Comparison of ENCODE assay signal across 8 cellular contexts in the genomic region with DNA sequence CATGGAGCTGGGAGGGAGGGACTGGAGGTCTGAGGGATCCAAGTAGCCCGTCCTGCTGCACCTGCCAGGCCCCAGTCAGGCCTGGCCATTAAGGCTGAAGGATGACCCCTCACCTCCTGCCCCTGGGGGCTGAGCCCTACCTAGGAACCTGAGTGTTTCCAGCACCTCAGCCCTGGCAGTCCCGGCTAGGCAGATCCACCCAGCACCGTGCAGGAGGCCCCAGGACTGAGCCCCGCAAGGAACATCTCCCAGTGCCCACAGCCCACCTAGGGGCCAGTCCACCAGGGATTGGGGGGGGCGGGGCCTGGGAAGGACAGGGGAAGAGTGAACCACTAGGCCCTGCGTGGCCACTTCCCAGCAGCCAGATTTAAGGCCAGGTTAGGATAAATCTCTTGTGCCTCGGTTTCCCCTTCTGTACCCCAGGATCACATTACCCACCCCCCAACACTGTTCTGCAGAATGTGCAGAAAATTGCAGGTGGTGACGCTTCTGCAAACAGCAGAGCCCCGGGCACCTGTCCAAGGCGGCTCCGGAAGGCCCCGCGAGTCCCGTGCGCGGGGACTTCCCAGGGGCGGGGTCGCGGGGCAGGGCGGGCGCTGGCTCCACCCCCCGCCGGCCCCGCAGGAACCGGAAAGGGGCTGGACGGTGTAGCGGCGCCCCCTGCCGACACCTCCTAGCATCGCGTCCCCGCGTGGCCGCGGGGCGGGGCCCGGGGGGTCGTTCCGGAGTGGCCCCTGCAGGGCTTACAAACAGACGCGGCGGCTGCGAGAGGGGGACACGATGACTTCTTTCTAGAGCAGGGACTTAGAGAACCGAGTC. TPM values are rescaled to one million over a fixed set of nuclear protein-coding genes. Genes with fewer than 3 reads are reported as not detected.
DNase-seq lines count a peak whose midpoint lies in the region; ATAC-seq and TF ChIP-seq lines count a peak whose summit lies in the region.

No MANE protein-coding gene starts in this region.

- TF ChIP-seq CTCF in GM06990 (IDR thresholded peaks at IDR 0.05; ENCODE audit: insufficient read depth, low read length, poor library complexity, severe bottlenecking) (peak; percentile 75), H9 (conservative IDR thresholded peaks at IDR 0.05) (peak; percentile 99), adrenal gland (IDR thresholded peaks at IDR 0.05) (peak; percentile 78 to 99 (median 97)), retinal pigment epithelial cell (conservative IDR thresholded peaks at IDR 0.05; ENCODE audit: low read depth, low read length) (peak; percentile 77)

- no peak overlapping the region; a peak in 1 of 5 replicates for H3K4me3 Mint-ChIP-seq in H9

- H4K8ac ChIP-seq in H9 (replicated peaks; ENCODE audit: insufficient read length, low read depth, low read length) = no peak overlapping the region

- peaks cover 2% of the 10 kb centered on the region for H3K23me2 ChIP-seq in H9 (ENCODE audit: insufficient read length, low read depth, low read length, poor library complexity, severe bottlenecking)

- no peak overlapping the region for H2BK15ac ChIP-seq in H9 (ENCODE audit: low read depth, low read length)

- no peak overlapping the region for H4K91ac ChIP-seq in H9 (ENCODE audit: insufficient read length, low read depth, low read length)

- no peak overlapping the region for H3K23ac ChIP-seq in H9 (ENCODE audit: insufficient read length, low read depth, low read length)

- H3K36me3 ChIP-seq in GM06990 (ENCODE audit: control insufficient read depth, insufficient read depth, low read length) (no peaks in the 10 kb centered on the region), adrenal gland (replicated peaks in 1 of 2) (no peaks in the 10 kb centered on the region)

- H3K4me1 Mint-ChIP-seq in H9 = peaks cover 7 to 21% of the 10 kb centered on the region in 2 experiments

- H2BK12ac ChIP-seq in H9 (ENCODE audit: insufficient read length, low read depth, low read length) = no peak overlapping the region

- no peak overlapping the region for H2BK20ac ChIP-seq in H9 (ENCODE audit: low read depth, low read length, poor library complexity, severe bottlenecking)

- no peak overlapping the region for H2AK5ac ChIP-seq in H9 (ENCODE audit: insufficient read length, low read length)

- WGBS in H9 (ENCODE audit: extremely low coverage, insufficient read length, low lambda C conversion rate) = no CpG with 5 or more reads among the region's 45 CpGs
- 0 to 8% (median 4%) methylated on average over 1 to 45 of the region's 45 CpGs for WGBS in adrenal gland, 4 donors
- WGBS in right cardiac atrium = 9% methylated on average over 45 of the region's 45 CpGs

- no peak overlapping the region for H3K18ac ChIP-seq in H9 (ENCODE audit: insufficient read length, low read depth, low read length)

- TF ChIP-seq POLR2A in adrenal gland (IDR thresholded peaks at IDR 0.05) = no peak

- H2BK120ac ChIP-seq in H9 (ENCODE audit: low read depth, low read length, poor library complexity, severe bottlenecking) = no peak overlapping the region

- no peak overlapping the region for H3T11ph ChIP-seq in H9 (ENCODE audit: low read length)

- no peaks in the 10 kb centered on the region for H3K36me3 Mint-ChIP-seq in H9 (ENCODE audit: insufficient read depth in 1 of 3, low read depth in 3 of 3)

- H3K4me2 ChIP-seq in H9 (ENCODE audit: insufficient read depth, insufficient read length, low read length) = peak overlapping the region; percentile 37

- H3K79me2 ChIP-seq in H9 (ENCODE audit: insufficient read depth, low read length) = no peaks in the 10 kb centered on the region

- no peaks in the 10 kb centered on the region for H3K79me1 ChIP-seq in H9 (ENCODE audit: insufficient read depth, low read depth, low read length, poor library complexity, severe bottlenecking)

- no peak overlapping the region for H3K56ac ChIP-seq in H9 (ENCODE audit: insufficient read length, low read depth, low read length)

- no peak overlapping the region for H4K5ac ChIP-seq in H9 (ENCODE audit: insufficient read length, low read depth, low read length)

- H3K27ac Mint-ChIP-seq in H9 = no peak overlapping the region

- no peaks in the 10 kb centered on the region for H3K9me3 Mint-ChIP-seq in H9

- H3K9ac ChIP-seq in H9 (ENCODE audit: extremely low read depth, insufficient read length, low read length) = no peak overlapping the region

- H3K27me3 ChIP-seq in GM06990 (replicated peaks; ENCODE audit: control insufficient read depth, insufficient read depth, low read length) (no peaks in the 10 kb centered on the region; the same call in 1 of the 2 replicates), H9 (ENCODE audit: insufficient read depth, low read length) (no peaks in the 10 kb centered on the region), adrenal gland (no peaks in the 10 kb centered on the region), right cardiac atrium (ENCODE audit: control insufficient read depth, insufficient read depth) (no peaks in the 10 kb centered on the region)

- H2BK5ac ChIP-seq in H9 (ENCODE audit: insufficient read length, low read length) = no peak overlapping the region

- intact Hi-C loops in adrenal gland (cut with DNase I) = loop anchor here (5.0 kb wide), 3 partner anchors 66 to 231 kb away; no protein-coding TSS in a partner anchor
- intact Hi-C loops in right cardiac atrium (cut with DNase I) = loop anchor here in 3 of 4 donors (2.0 to 5.0 kb wide), 6 partner anchors 61 to 231 kb away; no protein-coding TSS in a partner anchor

- no peak overlapping the region for H2AFZ ChIP-seq in H9 (ENCODE audit: low read length)

- no peak overlapping the region; the same call in 1 of the 2 replicates for H3K4me3 ChIP-seq in GM06990 (replicated peaks; ENCODE audit: low read depth, low read length)
- peak overlapping the region in 1 of 4 donors; percentile 39 for H3K4me3 ChIP-seq in adrenal gland
- no peak overlapping the region for H3K4me3 ChIP-seq in right cardiac atrium (ENCODE audit: low read length)
- peak overlapping the region; percentile 23 for H3K4me3 ChIP-seq in retinal pigment epithelial cell (ENCODE audit: low read length)

- ATAC-seq in right cardiac atrium (peak; percentile 77 to 79), GM18873 (IDR thresholded peaks at IDR 0.05; ENCODE audit: low FRiP score, unreplicated experiment) (no peak)

- no peak overlapping the region for H3K27ac ChIP-seq in H9 (ENCODE audit: insufficient read length, low read depth, low read length)
- H3K27ac ChIP-seq in adrenal gland = peak overlapping the region in 2 of 5 donors; percentile 23 to 63
- no peak overlapping the region for H3K27ac ChIP-seq in right cardiac atrium (ENCODE audit: low read length)

- DNase-seq in GM06990 (ENCODE audit: extremely low read depth, insufficient read length) (peak; percentile 83), H9 (peak; percentile 75), LoVo (ENCODE audit: low spot score) (peak; percentile 76), T-helper 1 cell (peak; percentile 83 to 96 (median 89)), adrenal gland (peak; percentile 88 to 91 (median 90)), right cardiac atrium (peak; percentile 83 to 94 (median 94)), retinal pigment epithelial cell (ENCODE audit: low read depth) (no peak)

- peaks cover 12% of the 10 kb centered on the region for H3K27me3 Mint-ChIP-seq in H9 (ENCODE audit: low read depth)

- no peak overlapping the region for H3K4ac ChIP-seq in H9 (ENCODE audit: low read depth, low read length)

- H4K20me1 ChIP-seq in H9 (ENCODE audit: control insufficient read depth, insufficient read depth, insufficient read length) = no peaks in the 10 kb centered on the region

- no peaks in the 10 kb centered on the region for H3K9me3 ChIP-seq in H9 (ENCODE audit: control insufficient read depth, low read depth, low read length)
- no peaks in the 10 kb centered on the region for H3K9me3 ChIP-seq in adrenal gland (replicated peaks in 1 of 3)
- no peaks in the 10 kb centered on the region for H3K9me3 ChIP-seq in right cardiac atrium (ENCODE audit: control insufficient read depth, low read length)

- H3K4me1 ChIP-seq in H9 (ENCODE audit: insufficient read depth, low read length) (0 out of 2 replicates have a peak, but pooled peaks cover 4% of the 10 kb centered on the region), adrenal gland (replicated peaks in 1 of 2) (peaks cover 22% of the 10 kb centered on the region in 2 donors), right cardiac atrium (ENCODE audit: control insufficient read depth, insufficient read depth, low read length) (no peaks in the 10 kb centered on the region)

- no peak overlapping the region; the same call in 1 of the 2 replicates for H3K14ac ChIP-seq in H9 (ENCODE audit: insufficient read depth, low read length)

RNA-seq across cellular contexts. Expression of a gene that starts 55.9 kb away (rescaled TPM):
- 9.5 and 10.0 TPM in 2 replicates for total RNA-seq in H9 (2021)
- total RNA-seq in adrenal gland = 10 to 100 TPM; 31.6 to 75.3 (median 42.2) TPM
- 10 to 100 TPM in 2 of 3 donors, 1 to 10 TPM in 1; 3.4 to 34.0 (median 33.5) TPM for polyA plus RNA-seq in adrenal gland
- 10 to 100 TPM in 2 of 4 donors, 1 to 10 TPM in 2; 7.0 to 10.6 (median 9.6) TPM for total RNA-seq in right cardiac atrium
- 9.1 TPM for polyA plus RNA-seq in right cardiac atrium
